24 cellular contexts compared by ENCODE assay signal in genomic region chr13:65470781-65471180, GRCh38.
DNase-seq lines count a peak whose midpoint lies in the region; TF ChIP-seq lines count a peak whose summit lies in the region.
"Had no signal": no experiment of that assay in that cellular context is flagged by ENCODE, and none has a peak within 500 bp of the region (broad histone marks: within the 10 kb centered on the region; RNA-seq: fewer than 3 reads in every experiment).

No MANE protein-coding gene starts in this region.

- H3K9ac ChIP-seq in Loucy (ENCODE audit: low read depth, low read length, poor library complexity, severe bottlenecking): no peak overlapping the region
- H3K9ac ChIP-seq: BLaER1 treated with 17β-estradiol and CSF1 and Interleukin-3, amounts not matched to agents 10 nM and 100 nM; KMS-11 had no signal

- H3K4me3 ChIP-seq in Loucy (ENCODE audit: low read length, poor library complexity, severe bottlenecking) (no peak overlapping the region), astrocyte of the spinal cord (ENCODE audit: low read depth, low read length) (no peak overlapping the region), sigmoid colon (no peak overlapping the region), Peyer's patch (no peak overlapping the region)
- H3K4me3 ChIP-seq: A549; BLaER1 treated with 17β-estradiol and CSF1 and Interleukin-3, amounts not matched to agents 10 nM and 100 nM; PC-9; SK-N-MC had no signal

- peaks cover 4% of the 10 kb centered on the region for H3K36me3 Mint-ChIP-seq in mesothelial cell of epicardium
- H3K36me3 Mint-ChIP-seq: CD8-positive, alpha-beta T cell had no signal

- H2AFZ ChIP-seq in Loucy (ENCODE audit: low read length): peak overlapping the region; percentile 57; the same call in 1 of the 2 replicates
- H2AFZ ChIP-seq: PC-9 had no signal

- in situ Hi-C loops in astrocyte of the spinal cord (cut with HindIII; ENCODE audit: low sequenced_read_pairs): no loop called here

- no peaks in the 10 kb centered on the region for H4K20me1 ChIP-seq in Loucy (ENCODE audit: insufficient read depth, low read length, poor library complexity, severe bottlenecking)
- H4K20me1 ChIP-seq: BLaER1 treated with 17β-estradiol and CSF1 and Interleukin-3, amounts not matched to agents 10 nM and 100 nM had no signal

- no peak overlapping the region for H3K27ac ChIP-seq in sigmoid colon
- no peak overlapping the region for H3K27ac ChIP-seq in Peyer's patch
- H3K27ac ChIP-seq: A549; BLaER1 treated with 17β-estradiol and CSF1 and Interleukin-3, amounts not matched to agents 10 nM and 100 nM; KMS-11; PC-9; RWPE1; SK-N-MC had no signal

- H3K4me1 Mint-ChIP-seq in mesothelial cell of epicardium: peaks cover 9% of the 10 kb centered on the region

- H3K36me3 ChIP-seq in Loucy (ENCODE audit: insufficient read depth, low read length) (no peaks in the 10 kb centered on the region), sigmoid colon (no peaks in the 10 kb centered on the region), Peyer's patch (no peaks in the 10 kb centered on the region)
- H3K36me3 ChIP-seq: BLaER1 treated with 17β-estradiol and CSF1 and Interleukin-3, amounts not matched to agents 10 nM and 100 nM had no signal

- intact Hi-C loops in sigmoid colon (cut with DNase I): no loop called here

- H3K4me2 ChIP-seq in Loucy (ENCODE audit: low read depth, low read length, poor library complexity, severe bottlenecking): peak overlapping the region; percentile 44
- H3K4me2 ChIP-seq: A549; BLaER1 treated with 17β-estradiol and CSF1 and Interleukin-3, amounts not matched to agents 10 nM and 100 nM; KMS-11; PC-9 had no signal

- no peak for TF ChIP-seq EP300 in sigmoid colon (IDR thresholded peaks at IDR 0.05)

- TF ChIP-seq POLR2A in sigmoid colon (IDR thresholded peaks at IDR 0.05) (no peak), Peyer's patch (IDR thresholded peaks at IDR 0.05) (no peak)

- H3F3A ChIP-seq in Loucy (ENCODE audit: low read depth): peaks cover 8% of the 10 kb centered on the region

- H3K4me3 Mint-ChIP-seq in mesothelial cell of epicardium: no peak overlapping the region
- H3K4me3 Mint-ChIP-seq: CD8-positive, alpha-beta T cell had no signal

- H3K4me1 ChIP-seq in Loucy (ENCODE audit: insufficient read depth, low read length, poor library complexity, severe bottlenecking) (peaks cover 57% of the 10 kb centered on the region), sigmoid colon (no peaks in the 10 kb centered on the region), Peyer's patch (no peaks in the 10 kb centered on the region)
- H3K4me1 ChIP-seq: A549 had no signal

- peaks cover 33% of the 10 kb centered on the region for H3K9me3 Mint-ChIP-seq in mesothelial cell of epicardium

- H3K27me3 Mint-ChIP-seq in mesothelial cell of epicardium (ENCODE audit: low read depth): no peaks in the 10 kb centered on the region

- H3K27me3 ChIP-seq in Loucy (ENCODE audit: insufficient read depth, low read length, poor library complexity, severe bottlenecking) (no peaks in the 10 kb centered on the region), sigmoid colon (no peaks in the 10 kb centered on the region), Peyer's patch (no peaks in the 10 kb centered on the region)
- H3K27me3 ChIP-seq: BLaER1 treated with 17β-estradiol and CSF1 and Interleukin-3, amounts not matched to agents 10 nM and 100 nM had no signal

- TF ChIP-seq CTCF in Loucy (conservative IDR thresholded peaks at IDR 0.05; ENCODE audit: low read length) (no peak), astrocyte of the spinal cord (IDR thresholded peaks at IDR 0.05; ENCODE audit: low read depth, low read length) (no peak), mesothelial cell of epicardium (IDR thresholded peaks at IDR 0.05; ENCODE audit: unreplicated experiment) (no peak), sigmoid colon (IDR thresholded peaks at IDR 0.05) (no peak), Peyer's patch (IDR thresholded peaks at IDR 0.05) (no peak)

- H3K9me3 ChIP-seq in Loucy (ENCODE audit: insufficient read depth, low read depth, low read length): 0 out of 2 replicates have a peak, but pooled peaks cover 9% of the 10 kb centered on the region
- H3K9me3 ChIP-seq in sigmoid colon: no peaks in the 10 kb centered on the region
- no peaks in the 10 kb centered on the region for H3K9me3 ChIP-seq in Peyer's patch
- H3K9me3 ChIP-seq: A549 had no signal

- WGBS in sigmoid colon, 2 donors: 38 to 53% methylated on average over 2 of the region's 2 CpGs

- no peaks in the 10 kb centered on the region for H3K79me2 ChIP-seq in Loucy (ENCODE audit: insufficient read depth, low read length)

- no peaks in the 10 kb centered on the region for H3K9me2 ChIP-seq in Loucy (replicated peaks; ENCODE audit: low read depth, low read length)

- DNase-seq in EH (ENCODE audit: low read depth) (peak; percentile 81), astrocyte of the spinal cord (ENCODE audit: low read depth, low spot score) (peak; percentile 14), mesothelial cell of epicardium (ENCODE audit: low spot score in 2 of 2, unreplicated experiment in 2 of 2) (no peak), sigmoid colon (no peak), Peyer's patch (no peak), NCI-H187 treated with DMSO at 0.1 percent for 48 hours (lab: John Stamatoyannopoulos, UW) (no peak)
- DNase-seq: Calu3; CD8-positive, alpha-beta T cell; DMS153; GF-D8; GOT3; NCI-H1105; NCI-H2081; NCI-H2171; NCI-H524 treated with DMSO at 0.1 percent for 48 hours; NCI-H82; PC-9; SHP77 treated with DMSO at 0.1 percent for 48 hours had no signal

- H3K27ac Mint-ChIP-seq in mesothelial cell of epicardium: peak overlapping the region; percentile 50
- H3K27ac Mint-ChIP-seq: CD8-positive, alpha-beta T cell had no signal

Comparison
In these comparisons a context has a peak if more than half of its experiments do, and no peak if none do; other contexts are left out.
1. DNase-seq: peak in EH (single experiment) and astrocyte of the spinal cord (single experiment); none in mesothelial cell of epicardium (0 of 2), sigmoid colon (single experiment), Peyer's patch (0 of 3) and NCI-H187 treated with DMSO at 0.1 percent for 48 hours (single experiment).